2 cellular contexts compared by ENCODE assay signal in genomic region chr6:65937982-65938381, GRCh38.
TF ChIP-seq lines count a peak whose summit lies in the region.

No MANE protein-coding gene starts in this region.

TF ChIP-seq in SK-N-SH treated with all-trans-retinoic acid at 6 μM for 48 hours, 23 proteins besides CTCF, POLR2A, EP300 and RAD21 (continued from another document):
- TF ChIP-seq PATZ1 (CRISPR knock-in tag; IDR thresholded peaks at IDR 0.05; ENCODE audit: borderline replicate concordance) (no peak), ESRRG (CRISPR knock-in tag; IDR thresholded peaks at IDR 0.05) (no peak), ARNTL (CRISPR knock-in tag; IDR thresholded peaks at IDR 0.05; ENCODE audit: borderline replicate concordance, low read depth) (no peak), CSRNP3 (CRISPR knock-in tag; IDR thresholded peaks at IDR 0.05) (no peak), SNAI2 (CRISPR knock-in tag; IDR thresholded peaks at IDR 0.05) (no peak), ISL1 (CRISPR knock-in tag; IDR thresholded peaks at IDR 0.05) (0 out of 2 replicates have a peak, but pooled peaks have one; percentile 35)

TF ChIP-seq in SK-N-SH, 30 proteins besides CTCF, POLR2A, EP300 and RAD21 (continued from another document):
- TF ChIP-seq REST (IDR thresholded peaks at IDR 0.05; ENCODE audit: low read depth, low read length) (no peak), SIN3A (IDR thresholded peaks at IDR 0.05; ENCODE audit: borderline replicate concordance, low read depth, low read length) (no peak), RXRA (IDR thresholded peaks at IDR 0.05; ENCODE audit: borderline replicate concordance, low read depth) (no peak), NFIC (IDR thresholded peaks at IDR 0.05; ENCODE audit: borderline replicate concordance) (no peak), TCF12 (IDR thresholded peaks at IDR 0.05) (no peak), POLR2AphosphoS5 (IDR thresholded peaks at IDR 0.05; ENCODE audit: low read depth, low read length) (no peak), MAX (IDR thresholded peaks at IDR 0.05; ENCODE audit: low read depth) (no peak), RCOR1 (IDR thresholded peaks at IDR 0.05; ENCODE audit: low read length) (no peak), RFX5 (IDR thresholded peaks at IDR 0.05; ENCODE audit: low read length) (no peak), MXI1 (IDR thresholded peaks at IDR 0.05; ENCODE audit: low read depth, low read length) (no peak), NRF1 (IDR thresholded peaks at IDR 0.05; ENCODE audit: low read depth, low read length) (no peak), TAF1 (IDR thresholded peaks at IDR 0.05; ENCODE audit: borderline replicate concordance, low read depth, low read length) (no peak), ZBTB33 (IDR thresholded peaks at IDR 0.05; ENCODE audit: borderline replicate concordance, low read depth) (no peak)
TF ChIP-seq in SK-N-SH: peak in this region for 0.
